ENCODE assay signal across 39 cellular contexts in the genomic region with DNA sequence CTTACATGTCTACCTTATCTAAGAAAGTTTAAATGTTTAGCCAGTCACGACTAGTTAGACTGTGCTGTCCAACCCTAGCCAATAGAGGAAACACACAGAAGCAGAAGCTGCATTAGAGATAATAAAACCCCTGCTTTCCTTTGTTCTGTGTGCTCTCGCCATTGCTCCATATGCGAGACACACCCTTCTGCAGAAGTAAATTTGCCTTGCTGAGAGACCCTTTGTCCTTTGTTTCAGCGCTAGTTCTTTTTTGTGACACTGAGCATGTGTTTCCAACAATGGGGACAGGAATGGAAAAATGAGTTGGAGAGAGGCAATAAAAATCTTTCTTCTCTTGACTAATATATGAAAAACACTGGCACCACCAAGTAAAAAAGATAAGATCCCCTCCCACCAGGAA. TPM values are rescaled to one million over a fixed set of nuclear protein-coding genes. Genes with fewer than 3 reads are reported as not detected.
"Had no signal": no experiment of that assay in that cellular context is flagged by ENCODE, and none has a peak within 500 bp of the region (broad histone marks: within the 10 kb centered on the region; RNA-seq: fewer than 3 reads in every experiment).

No MANE protein-coding gene starts in this region.

- H3K36me3 ChIP-seq: ascending aorta, cardiac muscle cell had no signal

- H3K4me1 ChIP-seq: ascending aorta had no signal

- H3K9me3 Mint-ChIP-seq: activated B cell treated with CpG ODN at 0.5 μM for 24 hours; activated CD4-positive, alpha-beta memory T cell treated with anti-CD3 and anti-CD28 coated beads for 36 hours; activated CD4-positive, alpha-beta T cell treated with anti-CD3 and anti-CD28 coated beads, Interleukin-2, amount 10 ng/mL, durations not matched to agents 24 days and 14 days; activated naive CD8-positive, alpha-beta T cell treated with anti-CD3 and anti-CD28 coated beads, Interleukin-2, amount 50 U/mL, for 24 hours; activated T-cell treated with anti-CD3 and anti-CD28 coated beads, Interleukin-2, amount 50 U/mL, for 4 hours; activated T-helper 1 cell treated with anti-CD3 and anti-CD28 coated beads, Interleukin-12 subunit alpha, Interleukin-12 subunit beta, Interleukin-2, Interleukin-4 antibody, amounts not matched to agents 30 ng/mL and 10 ng/mL and 1 ng/mL, durations not matched to agents 14 hours and 24 hours and 36 hours; central memory CD8-positive, alpha-beta T cell; T-helper 2 cell treated with Interferon-gamma antibody and Interleukin-4, amounts not matched to agents 5 μg/mL and 100 μg/mL, for 36 hours had no signal

- H3K27me3 Mint-ChIP-seq: activated B cell treated with CpG ODN at 0.5 μM for 24 hours; activated naive CD8-positive, alpha-beta T cell had no signal

- H3K4me3 ChIP-seq: ascending aorta, cardiac muscle cell had no signal

- H3K36me3 Mint-ChIP-seq: activated CD4-positive, alpha-beta memory T cell treated with anti-CD3 and anti-CD28 coated beads for 36 hours; activated naive CD4-positive, alpha-beta T cell treated with anti-CD3 and anti-CD28 coated beads, Interleukin-2, amount 50 U/mL, for 24 hours; activated naive CD8-positive, alpha-beta T cell; activated naive CD8-positive, alpha-beta T cell treated with anti-CD3 and anti-CD28 coated beads, Interleukin-2, amount 10 ng/mL, durations not matched to agents 7 days and 5 days; brain had no signal

- DNase-seq: activated B cell treated with CpG ODN at 0.5 μM for 24 hours; activated CD4-positive, alpha-beta memory T cell treated with anti-CD3 and anti-CD28 coated beads for 36 hours; activated CD4-positive, alpha-beta T cell treated with anti-CD3 and anti-CD28 coated beads for 4 hours; activated CD4-positive, alpha-beta T cell treated with anti-CD3 and anti-CD28 coated beads, Interleukin-2, amount 10 ng/mL, durations not matched to agents 24 days and 14 days; activated CD4-positive, alpha-beta T cell treated with anti-CD3 and anti-CD28 coated beads, Interleukin-2, amount 50 U/mL, for 1 hour; activated CD4-positive, alpha-beta T cell treated with anti-CD3 and anti-CD28 coated beads, Interleukin-2, amount 50 U/mL, for 4 hours; activated CD4-positive, CD25-positive, alpha-beta regulatory T cell treated with anti-CD3 and anti-CD28 coated beads, Interleukin-2, amount 50 U/mL, for 72 hours; activated CD8-positive, alpha-beta memory T cell treated with anti-CD3 and anti-CD28 coated beads, Interleukin-2, amount 50 U/mL, for 4 hours; activated CD8-positive, alpha-beta T cell treated with anti-CD3 and anti-CD28 coated beads for 36 hours; activated effector memory CD4-positive, alpha-beta T cell treated with anti-CD3 and anti-CD28 coated beads, Interleukin-2, amount 50 U/mL, for 16 hours; activated gamma-delta T cell treated with Interleukin-2 at 50 U/mL for 16 hours; activated naive CD4-positive, alpha-beta T cell; activated naive CD4-positive, alpha-beta T cell treated with anti-CD3 and anti-CD28 coated beads for 36 hours; activated naive CD8-positive, alpha-beta T cell treated with anti-CD3 and anti-CD28 coated beads, Interleukin-2, amount 10 ng/mL, durations not matched to agents 7 days and 5 days; activated naive CD8-positive, alpha-beta T cell treated with anti-CD3 and anti-CD28 coated beads, Interleukin-2, amount 50 U/mL, for 24 hours; activated T-cell treated with anti-CD3 and anti-CD28 coated beads for 4 hours; activated T-cell treated with anti-CD3 and anti-CD28 coated beads, Interleukin-2, amount 50 U/mL, for 1 hour; activated T-cell treated with anti-CD3 and anti-CD28 coated beads, Interleukin-2, amount 50 U/mL, for 4 hours; activated T-cell treated with anti-CD3 and anti-CD28 coated beads, Interleukin-2, amount 50 U/mL, for 72 hours; amygdala; anterior cingulate cortex; caudate nucleus; cerebellar nuclear complex; T-helper 2 cell; T-helper 9 cell had no signal

- H3K9me3 ChIP-seq: ascending aorta had no signal

- H3K27ac Mint-ChIP-seq: activated B cell treated with CpG ODN at 0.5 μM for 24 hours; activated CD4-positive, alpha-beta memory T cell treated with anti-CD3 and anti-CD28 coated beads for 36 hours; activated CD4-positive, alpha-beta T cell treated with anti-CD3 and anti-CD28 coated beads, Interleukin-2, amount 10 ng/mL, durations not matched to agents 24 days and 14 days; activated CD8-positive, alpha-beta T cell treated with anti-CD3 and anti-CD28 coated beads for 36 hours; activated naive CD4-positive, alpha-beta T cell treated with anti-CD3 and anti-CD28 coated beads for 36 hours; activated naive CD4-positive, alpha-beta T cell treated with anti-CD3 and anti-CD28 coated beads, Interleukin-2, amount 50 U/mL, for 24 hours; activated naive CD8-positive, alpha-beta T cell; activated naive CD8-positive, alpha-beta T cell treated with anti-CD3 and anti-CD28 coated beads, Interleukin-2, amount 10 ng/mL, durations not matched to agents 7 days and 5 days; activated naive CD8-positive, alpha-beta T cell treated with anti-CD3 and anti-CD28 coated beads, Interleukin-2, amount 50 U/mL, for 24 hours; activated T-cell treated with anti-CD3 and anti-CD28 coated beads, Interleukin-2, amount 50 U/mL, for 72 hours; activated T-helper 1 cell treated with anti-CD3 and anti-CD28 coated beads, Interleukin-12 subunit alpha, Interleukin-12 subunit beta, Interleukin-2, Interleukin-4 antibody, amounts not matched to agents 30 ng/mL and 10 ng/mL and 1 ng/mL, durations not matched to agents 14 hours and 24 hours and 36 hours; activated T-helper 17 cell treated with anti-CD3 and anti-CD28 coated beads, Interleukin-2, amount 50 U/mL, for 72 hours; brain; T-helper 2 cell treated with Interferon-gamma antibody and Interleukin-4, amounts not matched to agents 5 μg/mL and 100 μg/mL, for 36 hours had no signal

- H3K27ac ChIP-seq: ascending aorta, cardiac muscle cell, VCaP had no signal

- H3K4me1 Mint-ChIP-seq: activated CD4-positive, alpha-beta T cell treated with anti-CD3 and anti-CD28 coated beads, Interleukin-2, amount 10 ng/mL, durations not matched to agents 24 days and 14 days; activated naive CD4-positive, alpha-beta T cell treated with anti-CD3 and anti-CD28 coated beads, Interleukin-2, amount 50 U/mL, for 24 hours; activated naive CD8-positive, alpha-beta T cell treated with anti-CD3 and anti-CD28 coated beads, Interleukin-2, amount 10 ng/mL, durations not matched to agents 7 days and 5 days; activated T-helper 17 cell treated with anti-CD3 and anti-CD28 coated beads, Interleukin-2, amount 50 U/mL, for 72 hours; brain; central memory CD8-positive, alpha-beta T cell had no signal

- ATAC-seq: activated CD8-positive, alpha-beta T cell treated with anti-CD3 and anti-CD28 coated beads for 36 hours; activated naive CD8-positive, alpha-beta T cell treated with anti-CD3 and anti-CD28 coated beads, Interleukin-2, amount 50 U/mL, for 24 hours; activated T-cell treated with anti-CD3 and anti-CD28 coated beads, Interleukin-2, amount 50 U/mL, for 4 hours; activated T-cell treated with anti-CD3 and anti-CD28 coated beads, Interleukin-2, amount 50 U/mL, for 72 hours; activated T-helper 17 cell treated with anti-CD3 and anti-CD28 coated beads, Interleukin-2, amount 50 U/mL, for 72 hours had no signal

- H3K4me3 Mint-ChIP-seq: activated B cell treated with CpG ODN at 0.5 μM for 24 hours; activated CD4-positive, alpha-beta memory T cell treated with anti-CD3 and anti-CD28 coated beads for 36 hours; activated CD4-positive, alpha-beta T cell treated with anti-CD3 and anti-CD28 coated beads, Interleukin-2, amount 10 ng/mL, durations not matched to agents 24 days and 14 days; activated CD8-positive, alpha-beta T cell treated with anti-CD3 and anti-CD28 coated beads for 36 hours; activated naive CD4-positive, alpha-beta T cell treated with anti-CD3 and anti-CD28 coated beads for 36 hours; activated naive CD4-positive, alpha-beta T cell treated with anti-CD3 and anti-CD28 coated beads, Interleukin-2, amount 50 U/mL, for 24 hours; activated naive CD8-positive, alpha-beta T cell; activated naive CD8-positive, alpha-beta T cell treated with anti-CD3 and anti-CD28 coated beads, Interleukin-2, amount 10 ng/mL, durations not matched to agents 7 days and 5 days; activated naive CD8-positive, alpha-beta T cell treated with anti-CD3 and anti-CD28 coated beads, Interleukin-2, amount 50 U/mL, for 24 hours; activated T-cell treated with anti-CD3 and anti-CD28 coated beads, Interleukin-2, amount 50 U/mL, for 4 hours; activated T-cell treated with anti-CD3 and anti-CD28 coated beads, Interleukin-2, amount 50 U/mL, for 72 hours; activated T-helper 1 cell treated with anti-CD3 and anti-CD28 coated beads, Interleukin-12 subunit alpha, Interleukin-12 subunit beta, Interleukin-2, Interleukin-4 antibody, amounts not matched to agents 30 ng/mL and 10 ng/mL and 1 ng/mL, durations not matched to agents 14 hours and 24 hours and 36 hours; activated T-helper 17 cell treated with anti-CD3 and anti-CD28 coated beads, Interleukin-2, amount 50 U/mL, for 72 hours; brain; central memory CD8-positive, alpha-beta T cell; T-helper 2 cell treated with Interferon-gamma antibody and Interleukin-4, amounts not matched to agents 5 μg/mL and 100 μg/mL, for 36 hours had no signal

- FAIRE-seq: bronchial epithelial cell, TTC549 had no signal

- H3K27me3 ChIP-seq: ascending aorta, cardiac muscle cell had no signal

RNA-seq across cellular contexts. Expression of a gene that starts 18.1 kb away (rescaled TPM):
- total RNA-seq: activated B cell treated with CpG ODN at 0.5 μM for 24 hours; activated CD4-positive, alpha-beta memory T cell treated with anti-CD3 and anti-CD28 coated beads for 36 hours; activated CD4-positive, alpha-beta T cell treated with anti-CD3 and anti-CD28 coated beads, Interleukin-2, amount 10 ng/mL, durations not matched to agents 24 days and 14 days; activated CD8-positive, alpha-beta memory T cell treated with anti-CD3 and anti-CD28 coated beads for 36 hours; activated CD8-positive, alpha-beta T cell treated with anti-CD3 and anti-CD28 coated beads for 36 hours; activated naive CD4-positive, alpha-beta T cell treated with anti-CD3 and anti-CD28 coated beads for 36 hours; activated naive CD8-positive, alpha-beta T cell treated with anti-CD3 and anti-CD28 coated beads, Interleukin-2, amount 10 ng/mL, durations not matched to agents 7 days and 5 days; activated T-cell treated with anti-CD3 and anti-CD28 coated beads, Interleukin-2, amount 50 U/mL, for 4 hours; activated T-cell treated with anti-CD3 and anti-CD28 coated beads, Interleukin-2, amount 50 U/mL, for 72 hours; activated T-helper 1 cell treated with anti-CD3 and anti-CD28 coated beads, Interleukin-12 subunit alpha, Interleukin-12 subunit beta, Interleukin-2, Interleukin-4 antibody, amounts not matched to agents 30 ng/mL and 10 ng/mL and 1 ng/mL, durations not matched to agents 14 hours and 24 hours and 36 hours; activated T-helper 17 cell treated with anti-CD3 and anti-CD28 coated beads, Interleukin-2, amount 50 U/mL, for 72 hours; bronchial epithelial cell; cardiac muscle cell had no signal
- polyA plus RNA-seq: cardiac muscle cell had no signal

RNA-seq across cellular contexts. Expression of a gene that starts 19.5 kb away (rescaled TPM):
- total RNA-seq: activated CD4-positive, alpha-beta memory T cell treated with anti-CD3 and anti-CD28 coated beads for 36 hours; activated CD4-positive, alpha-beta T cell treated with anti-CD3 and anti-CD28 coated beads, Interleukin-2, amount 10 ng/mL, durations not matched to agents 24 days and 14 days; activated CD8-positive, alpha-beta memory T cell treated with anti-CD3 and anti-CD28 coated beads for 36 hours; activated CD8-positive, alpha-beta T cell treated with anti-CD3 and anti-CD28 coated beads for 36 hours; activated naive CD4-positive, alpha-beta T cell treated with anti-CD3 and anti-CD28 coated beads for 36 hours; activated T-cell treated with anti-CD3 and anti-CD28 coated beads, Interleukin-2, amount 50 U/mL, for 4 hours; activated T-cell treated with anti-CD3 and anti-CD28 coated beads, Interleukin-2, amount 50 U/mL, for 72 hours; activated T-helper 1 cell treated with anti-CD3 and anti-CD28 coated beads, Interleukin-12 subunit alpha, Interleukin-12 subunit beta, Interleukin-2, Interleukin-4 antibody, amounts not matched to agents 30 ng/mL and 10 ng/mL and 1 ng/mL, durations not matched to agents 14 hours and 24 hours and 36 hours; activated T-helper 17 cell treated with anti-CD3 and anti-CD28 coated beads, Interleukin-2, amount 50 U/mL, for 72 hours; bronchial epithelial cell; cardiac muscle cell; chondrocyte had no signal
- polyA plus RNA-seq: cardiac muscle cell had no signal
